In genomic region chr10:133424601-133425000, GRCh38 we compare ENCODE assay signal across 18 cellular contexts. TPM values are rescaled to one million over a fixed set of nuclear protein-coding genes. Genes with fewer than 3 reads are reported as not detected.
DNase-seq lines count a peak whose midpoint lies in the region; ATAC-seq and TF ChIP-seq lines count a peak whose summit lies in the region.
"Not testable (repeated sequence)": the region's sequence is repeated elsewhere in the genome, so short reads cannot be mapped to it uniquely, and the experiment has no call there.
"Had no signal": no experiment of that assay in that cellular context is flagged by ENCODE, and none has a peak within 500 bp of the region (broad histone marks: within the 10 kb centered on the region; RNA-seq: fewer than 3 reads in every experiment).

Gene SPRN (minus strand): TSS chr10:133424625. CDS start chr10:133423681, 944 bp downstream.

- not testable (repeated sequence) for H2BK120ac ChIP-seq in IMR-90 (ENCODE audit: low read depth, low read length)

- H3K79me1 ChIP-seq in IMR-90 (ENCODE audit: low read depth in 1 of 2, low read length in 2 of 2) = not testable (repeated sequence)

- not testable (repeated sequence) for H2BK20ac ChIP-seq in IMR-90 (ENCODE audit: low read depth, low read length)

- not testable (repeated sequence) for H3K27me3 ChIP-seq in CD4-positive, alpha-beta memory T cell (ENCODE audit: insufficient read depth, low read length); IMR-90 (ENCODE audit: control insufficient read depth, insufficient read depth, low read length)
- peaks cover 0 to 36% (median 5%) of the 10 kb centered on the region in 4 donors for H3K27me3 ChIP-seq in esophagus muscularis mucosa
- H3K27me3 ChIP-seq in thymus (ENCODE audit: control insufficient read depth, insufficient read depth) = peaks cover 16% of the 10 kb centered on the region

- not testable (repeated sequence) for H4K5ac ChIP-seq in IMR-90 (ENCODE audit: low read depth, low read length)

- H3K14ac ChIP-seq in IMR-90 (replicated peaks; ENCODE audit: low read depth, low read length) = not testable (repeated sequence)

- WGBS in IMR-90 (ENCODE audit: extremely low coverage in 2 of 2, insufficient read length in 1 of 2), 2 experiments = no CpG with 5 or more reads among the region's 37 CpGs
- no CpG with 5 or more reads among the region's 37 CpGs for WGBS in esophagus muscularis mucosa
- 23% methylated on average over 15 of the region's 37 CpGs for WGBS in thymus

- H3K9me3 Mint-ChIP-seq in CD4-positive, alpha-beta memory T cell = peaks cover 0 to 14% (median 8%) of the 10 kb centered on the region in 8 donors
- not testable (repeated sequence) for H3K9me3 Mint-ChIP-seq in activated T-cell treated with anti-CD3 and anti-CD28 coated beads, Interleukin-2, amount 50 U/mL, for 4 hours; progenitor cell of endocrine pancreas (ENCODE audit: low read depth)
- peaks cover 9 to 15% (median 10%) of the 10 kb centered on the region in 5 experiments for H3K9me3 Mint-ChIP-seq in brain

- not testable (repeated sequence) for H2BK15ac ChIP-seq in IMR-90 (ENCODE audit: low read depth, low read length)

- not testable (repeated sequence) for H4K8ac ChIP-seq in IMR-90 (ENCODE audit: low read depth in 2 of 2, low read length in 2 of 2)

- BruUV-seq in IMR-90 (replicated peaks; lab: Mats Ljungman, UMichigan) = not testable (repeated sequence)

- not testable (repeated sequence) for TF ChIP-seq RAD21 in IMR-90 (IDR thresholded peaks at IDR 0.05; ENCODE audit: low read length)

- POLR2A ChIA-PET in CD4-positive, alpha-beta memory T cell (lab: Charles Lee; ENCODE audit: partially characterized antibody); IMR-90 (lab: Charles Lee; ENCODE audit: unreplicated experiment): not testable (repeated sequence)

- intact Hi-C loops in CD4-positive, alpha-beta memory T cell (cut with micrococcal nuclease); IMR-90 (cut with micrococcal nuclease); esophagus muscularis mucosa (cut with DNase I): not testable (repeated sequence)
- intact Hi-C loops in mucosa of descending colon (cut with DNase I, micrococcal nuclease) = loop anchor here in 1 of 2 donors (10.0 kb wide), 1 partner anchor 150 kb away; no protein-coding TSS in a partner anchor

- not testable (repeated sequence) for H3K9me3 ChIP-seq in CD4-positive, alpha-beta memory T cell (ENCODE audit: control insufficient read depth in 1 of 2, low read length in 2 of 2); IMR-90 (ENCODE audit: control insufficient read depth, insufficient read depth, low read length); esophagus muscularis mucosa; mucosa of descending colon; thymus (ENCODE audit: control insufficient read depth)

- H3K56ac ChIP-seq in IMR-90 (ENCODE audit: extremely low read depth, insufficient read depth, low read length) = not testable (repeated sequence)

- not testable (repeated sequence) for H3K27ac Mint-ChIP-seq in CD4-positive, alpha-beta memory T cell; progenitor cell of endocrine pancreas
- peak within 1 kb of the TSS in 2 of 5 experiments; percentile 52 to 76 for H3K27ac Mint-ChIP-seq in brain

- H2AK9ac ChIP-seq in IMR-90 (replicated peaks; ENCODE audit: low read depth, low read length, poor library complexity) = not testable (repeated sequence)

- DNase-seq in CD4-positive, alpha-beta memory T cell; IMR-90; activated T-cell treated with anti-CD3 and anti-CD28 coated beads, Interleukin-2, amount 50 U/mL, for 4 hours; esophagus muscularis mucosa (ENCODE audit: extremely low spot score); mucosa of descending colon; progenitor cell of endocrine pancreas (ENCODE audit: low spot score, unreplicated experiment): not testable (repeated sequence)

- H3K23ac ChIP-seq in IMR-90 (ENCODE audit: low read depth, low read length) = not testable (repeated sequence)

- H3K4me3 Mint-ChIP-seq in CD4-positive, alpha-beta memory T cell = peak within 1 kb of the TSS in 6 of 8 donors; percentile 6 to 35 (median 25)
- peak within 1 kb of the TSS; percentile 50 for H3K4me3 Mint-ChIP-seq in activated T-cell treated with anti-CD3 and anti-CD28 coated beads, Interleukin-2, amount 50 U/mL, for 4 hours
- H3K4me3 Mint-ChIP-seq in brain (peak within 1 kb of the TSS; percentile 45 to 78 (median 77)), progenitor cell of endocrine pancreas (ENCODE audit: low read depth) (peak within 1 kb of the TSS; percentile 37)

- H2AFZ ChIP-seq in IMR-90 (replicated peaks; ENCODE audit: low read length, poor library complexity) = not testable (repeated sequence)

- not testable (repeated sequence) for H3K4ac ChIP-seq in IMR-90 (ENCODE audit: low read depth, low read length)

- H3K27me3 Mint-ChIP-seq in CD4-positive, alpha-beta memory T cell; activated T-cell treated with anti-CD3 and anti-CD28 coated beads, Interleukin-2, amount 50 U/mL, for 4 hours (ENCODE audit: low read depth); brain; progenitor cell of endocrine pancreas: not testable (repeated sequence)

- not testable (repeated sequence) for H3K4me1 ChIP-seq in CD4-positive, alpha-beta memory T cell (ENCODE audit: insufficient read depth, low read length); IMR-90 (ENCODE audit: control insufficient read depth, insufficient read depth, low read length); mucosa of descending colon (ENCODE audit: low read depth); thymus (ENCODE audit: control insufficient read depth, insufficient read depth, low read length)
- peaks cover 0 to 16% (median 12%) of the 10 kb centered on the region in 4 donors for H3K4me1 ChIP-seq in esophagus muscularis mucosa

- H3K9ac ChIP-seq in IMR-90 (ENCODE audit: low read depth, low read length) = not testable (repeated sequence)

- TF ChIP-seq POLR2A in IMR-90 (IDR thresholded peaks at IDR 0.05; ENCODE audit: low read depth, low read length); esophagus muscularis mucosa (IDR thresholded peaks at IDR 0.05; ENCODE audit: low read depth): not testable (repeated sequence)

- peak within 1 kb of the TSS; percentile 19; the same call in 1 of the 2 replicates for H3K4me2 ChIP-seq in IMR-90 (ENCODE audit: low read depth, low read length)

- H3K9me1 ChIP-seq in IMR-90 (ENCODE audit: insufficient read depth, low read length) = not testable (repeated sequence)

- not testable (repeated sequence) for H2AK5ac ChIP-seq in IMR-90 (ENCODE audit: low read depth, low read length)

- H2BK5ac ChIP-seq in IMR-90 (ENCODE audit: low read depth, low read length, poor library complexity, severe bottlenecking) = not testable (repeated sequence)

- not testable (repeated sequence) for H3K36me3 Mint-ChIP-seq in CD4-positive, alpha-beta memory T cell; activated T-cell treated with anti-CD3 and anti-CD28 coated beads, Interleukin-2, amount 50 U/mL, for 4 hours (ENCODE audit: insufficient read depth); brain; progenitor cell of endocrine pancreas (ENCODE audit: insufficient read depth)

- not testable (repeated sequence) for TF ChIP-seq CTCF in IMR-90 (conservative IDR thresholded peaks at IDR 0.05; ENCODE audit: low read depth, low read length); brain (conservative IDR thresholded peaks at IDR 0.05); esophagus muscularis mucosa (IDR thresholded peaks at IDR 0.05); mucosa of descending colon (IDR thresholded peaks at IDR 0.05); progenitor cell of endocrine pancreas (IDR thresholded peaks at IDR 0.05; ENCODE audit: unreplicated experiment)

- not testable (repeated sequence) for H4K20me1 ChIP-seq in IMR-90 (ENCODE audit: insufficient read depth, low read length)

- not testable (repeated sequence) for H3K4me1 Mint-ChIP-seq in CD4-positive, alpha-beta memory T cell; activated T-cell treated with anti-CD3 and anti-CD28 coated beads, Interleukin-2, amount 50 U/mL, for 4 hours (ENCODE audit: low read depth); brain; progenitor cell of endocrine pancreas (ENCODE audit: low read depth)

- dilution Hi-C loops in IMR-90 (cut with HindIII; ENCODE audit: low sequenced_read_pairs, unreplicated experiment) = not testable (repeated sequence)

- TF ChIP-seq EP300 in esophagus muscularis mucosa (IDR thresholded peaks at IDR 0.05) = not testable (repeated sequence)

- not testable (repeated sequence) for ATAC-seq in IMR-90 (ENCODE audit: low read depth); activated T-cell treated with anti-CD3 and anti-CD28 coated beads, Interleukin-2, amount 50 U/mL, for 4 hours
- peak; percentile 10 for ATAC-seq in mucosa of descending colon

- CTCF ChIA-PET in CD4-positive, alpha-beta memory T cell (lab: Charles Lee; ENCODE audit: partially characterized antibody); IMR-90 (lab: Yijun Ruan, JAX): not testable (repeated sequence)

- H3K18ac ChIP-seq in IMR-90 (ENCODE audit: low read depth, low read length) = not testable (repeated sequence)

- H3K36me3 ChIP-seq in CD4-positive, alpha-beta memory T cell (ENCODE audit: insufficient read depth, low read length); mucosa of descending colon (ENCODE audit: low read depth): not testable (repeated sequence)
- H3K36me3 ChIP-seq in IMR-90 (ENCODE audit: control insufficient read depth, insufficient read depth, low read length) = peaks cover 10% of the 10 kb centered on the region
- H3K36me3 ChIP-seq in esophagus muscularis mucosa = peaks cover 10 to 19% (median 18%) of the 10 kb centered on the region in 4 donors
- H3K36me3 ChIP-seq in thymus (ENCODE audit: control insufficient read depth, insufficient read depth) = peaks cover 13% of the 10 kb centered on the region

- in situ Hi-C loops in IMR-90 (cut with MboI; ENCODE audit: low sequenced_read_pairs) = not testable (repeated sequence)

- H3K27ac ChIP-seq in CD4-positive, alpha-beta memory T cell (ENCODE audit: low read depth, low read length); IMR-90 (ENCODE audit: insufficient read depth, low read length); esophagus muscularis mucosa (replicated peaks in 1 of 4); thymus (ENCODE audit: low read depth): not testable (repeated sequence)

- H4K91ac ChIP-seq in IMR-90 (ENCODE audit: insufficient read depth, low read depth, low read length) = not testable (repeated sequence)

- H3K4me3 ChIP-seq in CD4-positive, alpha-beta memory T cell (ENCODE audit: low read length in 2 of 2); mucosa of descending colon: not testable (repeated sequence)
- 0 out of 2 replicates have a peak within 1 kb of the TSS, but pooled peaks have one; percentile 4 for H3K4me3 ChIP-seq in IMR-90 (ENCODE audit: insufficient read depth, low read depth, low read length)
- H3K4me3 ChIP-seq in esophagus muscularis mucosa = peak within 1 kb of the TSS in 3 of 4 donors; percentile 23 to 39 (median 27)
- peak within 1 kb of the TSS; percentile 15 for H3K4me3 ChIP-seq in thymus (ENCODE audit: low read length)

RNA-seq across cellular contexts. Expression of gene SPRN, which starts in this region (rescaled TPM):
- not detected for total RNA-seq in CD4-positive, alpha-beta memory T cell
- under 1 TPM; 0.14 to 0.26 TPM for polyA plus RNA-seq in CD4-positive, alpha-beta memory T cell
- total RNA-seq in IMR-90 (2012; rRNA removed) = 0.28 and 0.36 TPM in 2 replicates
- 2.3 and 2.4 TPM in 2 replicates for polyA plus RNA-seq in IMR-90 (2012; rRNA removed)
- polyA plus RNA-seq in IMR-90 (2012; cell fraction: cytosol; rRNA removed) = 1.4 and 2.4 TPM in 2 replicates
- polyA plus RNA-seq in IMR-90 (2012; cell fraction: nucleus; rRNA removed; ENCODE audit: low replicate concordance) = 0.46 and 1.0 TPM in 2 replicates
- total RNA-seq in activated T-cell treated with anti-CD3 and anti-CD28 coated beads, Interleukin-2, amount 50 U/mL, for 4 hours = not detected
- 9.2 TPM for polyA plus RNA-seq in brain (ENCODE audit: insufficient read depth, low read depth, low replicate concordance)
- total RNA-seq in esophagus muscularis mucosa = under 1 TPM in 2 of 4 donors, not detected in 2; 0.34 to 0.71 TPM
- under 1 TPM in 1 of 3 donors, not detected in 2; 0.25 TPM for total RNA-seq in mucosa of descending colon
- 0.12 TPM in 1 of 2 replicates, not detected in the other for total RNA-seq in progenitor cell of endocrine pancreas
- polyA plus RNA-seq in thymus = 0.46 TPM
- total RNA-seq: activated CD4-positive, alpha-beta T cell treated with anti-CD3 and anti-CD28 coated beads, Interleukin-2, amount 10 ng/mL, durations not matched to agents 7 days and 5 days; aorta; CD4-positive, CD25-positive, alpha-beta regulatory T cell; dermis microvascular lymphatic vessel endothelial cell; HT1080; liver; mucosa of gallbladder; PC-9; pulmonary artery endothelial cell; ureter had no signal

Comparison
In these comparisons a context has a peak if more than half of its experiments do, and no peak if none do; other contexts are left out.
1. Peak in ATAC-seq in mucosa of descending colon; RNA of the gene not detected or under 1 TPM.
2. H3K4me3 Mint-ChIP-seq: peak in every context shown above with its lines; median percentile 77 in brain; 50 in activated T-cell treated with anti-CD3 and anti-CD28 coated beads, Interleukin-2, amount 50 U/mL, for 4 hours; 37 in progenitor cell of endocrine pancreas; 25 in CD4-positive, alpha-beta memory T cell.